ENCODE assay signal across 8 cellular contexts in the genomic region with DNA sequence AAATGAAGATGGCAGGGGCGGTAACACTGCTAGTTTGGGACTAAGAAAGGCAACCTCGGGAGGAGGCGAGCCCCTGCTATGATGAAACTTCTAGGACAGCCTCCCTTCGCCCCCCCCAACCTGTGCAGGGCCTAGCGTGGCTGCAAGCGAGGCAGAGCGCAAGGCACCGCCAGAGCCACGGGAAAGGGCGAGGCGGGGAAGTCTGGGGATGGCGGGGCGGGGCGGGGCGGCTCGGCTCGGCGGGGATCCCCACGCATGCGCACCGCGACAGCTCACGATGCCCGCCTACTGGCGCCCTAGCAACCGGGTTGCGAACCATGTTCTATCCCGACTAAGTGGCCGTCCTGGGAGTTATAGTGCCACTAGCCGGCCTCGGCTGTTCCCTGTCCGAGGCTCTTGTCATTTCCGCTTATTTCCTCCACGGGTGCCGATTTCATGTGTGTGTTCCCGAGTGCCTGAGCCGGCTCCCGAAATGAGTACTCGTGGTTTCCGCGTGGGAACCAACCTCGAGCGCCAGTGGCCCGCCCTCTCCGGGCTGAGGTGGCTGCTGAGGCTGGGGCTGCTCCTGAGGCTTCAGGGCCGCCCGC. TPM values are rescaled to one million over a fixed set of nuclear protein-coding genes. Genes with fewer than 3 reads are reported as not detected.
DNase-seq lines count a peak whose midpoint lies in the region; ATAC-seq, FAIRE-seq and TF ChIP-seq lines count a peak whose summit lies in the region.

No MANE protein-coding gene starts in this region.

- H3K4me2 ChIP-seq in HepG2 (ENCODE audit: low read depth, low read length), result peak overlapping the region; percentile 84

- no peak for TF ChIP-seq POLR2A in HepG2 (IDR thresholded peaks at IDR 0.05; ENCODE audit: insufficient read depth in 1 of 2, low read depth in 2 of 2, low read length in 2 of 2)

- H3K79me2 ChIP-seq in HepG2 (ENCODE audit: insufficient read depth, low read length), result no peaks in the 10 kb centered on the region

- POLR2A ChIA-PET in activated CD4-positive, alpha-beta T cell treated with anti-CD3 and anti-CD28 coated beads, Interleukin-2, amount 10 ng/mL, durations not matched to agents 7 days and 5 days (lab: Charles Lee), result no interaction called here
- POLR2A ChIA-PET in HepG2 (lab: Yijun Ruan, JAX), result interaction anchor here (0.6 to 1.8 kb wide), 2 partner anchors 29 to 42 kb away, joined by 3 to 7 read pairs; partner anchors contain the start of gene RBMX

- H3K9me3 ChIP-seq in HepG2 (ENCODE audit: low read length), result no peaks in the 10 kb centered on the region

- peaks cover 22% of the 10 kb centered on the region for H3K4me1 Mint-ChIP-seq in activated CD4-positive, alpha-beta T cell treated with anti-CD3 and anti-CD28 coated beads, Interleukin-2, amount 10 ng/mL, durations not matched to agents 7 days and 5 days

- TF ChIP-seq RAD21 in HepG2 (CRISPR knock-in tag; IDR thresholded peaks at IDR 0.05), result no peak

- no peak for FAIRE-seq in HepG2 (lab: Jason Lieb, UNC)

- peak overlapping the region; percentile 77 for H3K27ac Mint-ChIP-seq in activated CD4-positive, alpha-beta T cell treated with anti-CD3 and anti-CD28 coated beads, Interleukin-2, amount 10 ng/mL, durations not matched to agents 7 days and 5 days

- H3K4me3 ChIP-seq in HepG2 (replicated peaks in 1 of 3; ENCODE audit: insufficient read depth in 1 of 3, low read depth in 2 of 3, low read length in 3 of 3), result peak overlapping the region; percentile 60 to 73 (median 63)

- H3K4me3 Mint-ChIP-seq in activated CD4-positive, alpha-beta T cell treated with anti-CD3 and anti-CD28 coated beads, Interleukin-2, amount 10 ng/mL, durations not matched to agents 7 days and 5 days, result peak overlapping the region; percentile 82

- intact Hi-C loops in HepG2 (cut with micrococcal nuclease; ENCODE audit: unreplicated experiment), result no loop called here

- no peaks in the 10 kb centered on the region for H3K27me3 ChIP-seq in HepG2 (ENCODE audit: control insufficient read depth in 1 of 2, insufficient read depth in 2 of 2, low read length in 2 of 2)

- H4K20me1 ChIP-seq in HepG2 (ENCODE audit: insufficient read depth, low read length), result no peaks in the 10 kb centered on the region

- H3K36me3 ChIP-seq in HepG2 (replicated peaks in 1 of 2; ENCODE audit: control insufficient read depth in 1 of 2, insufficient read depth in 2 of 2, low read length in 2 of 2), result no peaks in the 10 kb centered on the region

- no peaks in the 10 kb centered on the region for H3K4me1 ChIP-seq in HepG2 (ENCODE audit: insufficient read depth, low read length)

- H3K36me3 Mint-ChIP-seq in activated CD4-positive, alpha-beta T cell treated with anti-CD3 and anti-CD28 coated beads, Interleukin-2, amount 10 ng/mL, durations not matched to agents 7 days and 5 days (ENCODE audit: low read depth), result no peaks in the 10 kb centered on the region

- CTCF ChIA-PET in activated CD4-positive, alpha-beta T cell treated with anti-CD3 and anti-CD28 coated beads, Interleukin-2, amount 10 ng/mL, durations not matched to agents 7 days and 5 days (lab: Charles Lee), result interaction anchor here (1.0 to 1.3 kb wide), 2 partner anchors 12 to 47 kb away, joined by 3 to 4 read pairs; no protein-coding TSS in a partner anchor
- CTCF ChIA-PET in HepG2 (lab: Yijun Ruan, JAX; ENCODE audit: low intra/inter-chr PET ratio, low total read pairs), result no interaction called here

- DNase-seq in Ammon's horn (ENCODE audit: low spot score), result peak; percentile 75
- DNase-seq in GM19238 (ENCODE audit: insufficient read length, low spot score), result peak; percentile 64
- peak; percentile 29 for DNase-seq in NCI-H524 treated with DMSO at 0.1 percent for 48 hours (lab: John Stamatoyannopoulos, UW)
- DNase-seq in activated CD4-positive, alpha-beta T cell treated with anti-CD3 and anti-CD28 coated beads, Interleukin-2, amount 10 ng/mL, durations not matched to agents 7 days and 5 days, result peak; percentile 73
- peak; percentile 51 for DNase-seq in dedifferentiated amniotic fluid mesenchymal stem cell (ENCODE audit: extremely low spot score)
- DNase-seq in HepG2 (ENCODE audit: low spot score), result peak; percentile 26
- DNase-seq in stimulated activated CD4-positive, alpha-beta T cell treated with anti-CD3 and anti-CD28 coated beads, Interleukin-4, amount 100 ng/mL, for 1 hour, result peak; percentile 75

- H3K27me3 Mint-ChIP-seq in activated CD4-positive, alpha-beta T cell treated with anti-CD3 and anti-CD28 coated beads, Interleukin-2, amount 10 ng/mL, durations not matched to agents 7 days and 5 days, result no peaks in the 10 kb centered on the region

- WGBS in HepG2 (ENCODE audit: low lambda C conversion rate), result no CpG with 5 or more reads among the region's 47 CpGs

- peak overlapping the region; percentile 63 for H2AFZ ChIP-seq in HepG2 (ENCODE audit: low read length)

- in situ Hi-C loops in HepG2 (cut with HindIII; ENCODE audit: extremely low pct_ligation_motif_present, low pct_unique_long_range_greater_than_20kb), result loop anchor here (25.0 kb wide), 1 partner anchor 197 kb away; no protein-coding TSS in a partner anchor

- peak overlapping the region; percentile 22; the same call in 1 of the 2 replicates for H3K9ac ChIP-seq in HepG2 (ENCODE audit: insufficient read depth, low read depth, low read length)

- BruUV-seq in HepG2 (replicated peaks; lab: Mats Ljungman, UMichigan), result no TSS peak

- no peaks in the 10 kb centered on the region for H3K9me3 Mint-ChIP-seq in activated CD4-positive, alpha-beta T cell treated with anti-CD3 and anti-CD28 coated beads, Interleukin-2, amount 10 ng/mL, durations not matched to agents 7 days and 5 days

- no peak for TF ChIP-seq EP300 in HepG2 (IDR thresholded peaks at IDR 0.05; ENCODE audit: low read depth in 2 of 2, low read length in 2 of 2)
- no peak for TF ChIP-seq EP300 in HepG2 (CRISPR knock-in tag; IDR thresholded peaks at IDR 0.05; ENCODE audit: borderline replicate concordance)

- 0 out of 2 replicates have a peak, but pooled peaks have one; percentile 16 for TF ChIP-seq CTCF in HepG2 (CRISPR knock-in tag; IDR thresholded peaks at IDR 0.05)

- ATAC-seq in HG03432 (IDR thresholded peaks at IDR 0.05; ENCODE audit: unreplicated experiment) (peak; percentile 82), HepG2 (peak; percentile 92)

- H3K27ac ChIP-seq in HepG2 (ENCODE audit: extremely low read length, insufficient read depth, low read length), result no peak overlapping the region

TF ChIP-seq in HepG2, 621 proteins besides CTCF, POLR2A, EP300 and RAD21 (continues in another document):
- TF ChIP-seq ZFX (CRISPR knock-in tag; IDR thresholded peaks at IDR 0.05; ENCODE audit: low read depth), result peak; percentile 45; the same call in 1 of the 2 replicates
- TF ChIP-seq GATA4 (IDR thresholded peaks at IDR 0.05; ENCODE audit: borderline replicate concordance, low read depth), result no peak
- TF ChIP-seq TBP (CRISPR knock-in tag; IDR thresholded peaks at IDR 0.05), result no peak
- no peak for TF ChIP-seq ZNF549 (CRISPR knock-in tag; IDR thresholded peaks at IDR 0.05)
- no peak for TF ChIP-seq ZMYM3 (CRISPR knock-in tag; IDR thresholded peaks at IDR 0.05)
- no peak for TF ChIP-seq SP5 (CRISPR knock-in tag; IDR thresholded peaks at IDR 0.05; ENCODE audit: borderline replicate concordance, low read depth)
- TF ChIP-seq, protein P1, sequence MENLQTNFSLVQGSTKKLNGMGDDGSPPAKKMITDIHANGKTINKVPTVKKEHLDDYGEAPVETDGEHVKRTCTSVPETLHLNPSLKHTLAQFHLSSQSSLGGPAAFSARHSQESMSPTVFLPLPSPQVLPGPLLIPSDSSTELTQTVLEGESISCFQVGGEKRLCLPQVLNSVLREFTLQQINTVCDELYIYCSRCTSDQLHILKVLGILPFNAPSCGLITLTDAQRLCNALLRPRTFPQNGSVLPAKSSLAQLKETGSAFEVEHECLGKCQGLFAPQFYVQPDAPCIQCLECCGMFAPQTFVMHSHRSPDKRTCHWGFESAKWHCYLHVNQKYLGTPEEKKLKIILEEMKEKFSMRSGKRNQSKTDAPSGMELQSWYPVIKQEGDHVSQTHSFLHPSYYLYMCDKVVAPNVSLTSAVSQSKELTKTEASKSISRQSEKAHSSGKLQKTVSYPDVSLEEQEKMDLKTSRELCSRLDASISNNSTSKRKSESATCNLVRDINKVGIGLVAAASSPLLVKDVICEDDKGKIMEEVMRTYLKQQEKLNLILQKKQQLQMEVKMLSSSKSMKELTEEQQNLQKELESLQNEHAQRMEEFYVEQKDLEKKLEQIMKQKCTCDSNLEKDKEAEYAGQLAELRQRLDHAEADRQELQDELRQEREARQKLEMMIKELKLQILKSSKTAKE (CRISPR knock-in tag; IDR thresholded peaks at IDR 0.05; ENCODE audit: borderline replicate concordance), result no peak
- no peak for TF ChIP-seq ZNF124 (CRISPR knock-in tag; IDR thresholded peaks at IDR 0.05)
- TF ChIP-seq TOE1 (CRISPR knock-in tag; IDR thresholded peaks at IDR 0.05), result no peak
- no peak for TF ChIP-seq ZNF773 (CRISPR knock-in tag; IDR thresholded peaks at IDR 0.05; ENCODE audit: borderline replicate concordance)

RNA-seq across cellular contexts. Expression of gene RBMX, which starts 28.7 kb away (rescaled TPM):
- 100 to 1,000 TPM; 281 to 316 TPM for total RNA-seq in activated CD4-positive, alpha-beta T cell treated with anti-CD3 and anti-CD28 coated beads, Interleukin-2, amount 10 ng/mL, durations not matched to agents 7 days and 5 days
- 254 and 303 TPM in 2 replicates for total RNA-seq in HepG2 (2016; rRNA removed; fragmentation: Illumina TruSeq; extraction: Trizol)
- total RNA-seq in HepG2 (2016; cell fraction: cytosol; rRNA removed; fragmentation: Illumina TruSeq; extraction: Trizol; ENCODE audit: low read depth), result 34.9 and 37.6 TPM in 2 replicates
- total RNA-seq in HepG2 (2016; cell fraction: insoluble cytoplasmic fraction; rRNA removed; fragmentation: Illumina TruSeq; extraction: Trizol), result 248 and 273 TPM in 2 replicates
- total RNA-seq in HepG2 (2016; cell fraction: membrane; rRNA removed; fragmentation: Illumina TruSeq; extraction: Trizol), result 101 and 111 TPM in 2 replicates
- total RNA-seq in HepG2 (2016; cell fraction: nucleus; rRNA removed; fragmentation: Illumina TruSeq; extraction: Trizol), result 200 and 222 TPM in 2 replicates
- polyA plus RNA-seq in HepG2 (2011; rRNA removed), result 95.2 and 114 TPM in 2 replicates
- polyA plus RNA-seq in HepG2 (2011; cell fraction: cytosol; rRNA removed), result 92.9 and 101 TPM in 2 replicates
- polyA plus RNA-seq in HepG2 (2011; cell fraction: nucleus; rRNA removed), result 103 and 120 TPM in 2 replicates
- polyA plus RNA-seq in HepG2 (2012), result 128 and 171 TPM in 2 replicates
- 36.0 and 39.5 TPM in 2 replicates for polyA plus RNA-seq in HepG2 (2016; cell fraction: cytosol; fragmentation: Illumina TruSeq; extraction: Trizol; ENCODE audit: low read depth)
- polyA plus RNA-seq in HepG2 (2016; cell fraction: insoluble cytoplasmic fraction; fragmentation: Illumina TruSeq; extraction: Trizol; ENCODE audit: low read depth), result 304 and 335 TPM in 2 replicates
- polyA plus RNA-seq in HepG2 (2016; cell fraction: membrane; fragmentation: Illumina TruSeq; extraction: Trizol; ENCODE audit: low read depth), result 78.9 and 89.0 TPM in 2 replicates
- polyA plus RNA-seq in HepG2 (2016; cell fraction: nucleus; fragmentation: Illumina TruSeq; extraction: Trizol; ENCODE audit: insufficient read depth, low read depth), result 279 and 282 TPM in 2 replicates
- polyA minus RNA-seq in HepG2 (2011; rRNA and poly(A)+ RNA removed; ENCODE audit: low replicate concordance), result 63.4 and 108 TPM in 2 replicates
- polyA minus RNA-seq in HepG2 (2011; cell fraction: cytosol; rRNA and poly(A)+ RNA removed), result 110 and 111 TPM in 2 replicates
- polyA minus RNA-seq in HepG2 (2011; cell fraction: nucleus; rRNA and poly(A)+ RNA removed), result 119 and 149 TPM in 2 replicates
